8 cellular contexts compared by ENCODE assay signal in genomic region chr4:103075435-103075893, GRCh38. TPM values are rescaled to one million over a fixed set of nuclear protein-coding genes. Genes with fewer than 3 reads are reported as not detected.
DNase-seq lines count a peak whose midpoint lies in the region; ATAC-seq and TF ChIP-seq lines count a peak whose summit lies in the region.

No MANE protein-coding gene starts in this region.

- H3K4me1 ChIP-seq in HUES64 (ENCODE audit: insufficient read depth, low read length) (peaks cover 7% of the 10 kb centered on the region; the same call in 1 of the 2 replicates), thymus (ENCODE audit: control insufficient read depth, insufficient read depth, low read length) (no peaks in the 10 kb centered on the region), mucosa of descending colon (ENCODE audit: low read depth) (peaks cover 8% of the 10 kb centered on the region)

- no peaks in the 10 kb centered on the region for H3K9me3 Mint-ChIP-seq in activated T-cell treated with anti-CD3 and anti-CD28 coated beads, Interleukin-2, amount 50 U/mL, for 24 hours

- H3K27ac Mint-ChIP-seq in activated T-cell treated with anti-CD3 and anti-CD28 coated beads, Interleukin-2, amount 50 U/mL, for 24 hours, result peak overlapping the region; percentile 98

- peak overlapping the region; percentile 89; the same call in 1 of the 2 replicates for H3K9ac ChIP-seq in HUES64 (ENCODE audit: low read depth, low read length)

- H3K27me3 Mint-ChIP-seq in activated T-cell treated with anti-CD3 and anti-CD28 coated beads, Interleukin-2, amount 50 U/mL, for 24 hours, result no peaks in the 10 kb centered on the region

- TF ChIP-seq CTCF in kidney epithelial cell (IDR thresholded peaks at IDR 0.05; ENCODE audit: insufficient read depth, low read length, poor library complexity, severe bottlenecking) (no peak), mucosa of descending colon (IDR thresholded peaks at IDR 0.05) (no peak)

- 47% methylated on average over 4 of the region's 4 CpGs for WGBS in HUES64
- 36% methylated on average over 4 of the region's 4 CpGs for WGBS in thymus

- ATAC-seq in GM21526 (IDR thresholded peaks at IDR 0.05; ENCODE audit: low FRiP score, unreplicated experiment) (no peak), mucosa of descending colon (no peak)

- no peak for DNase-seq in activated T-cell treated with anti-CD3 and anti-CD28 coated beads, Interleukin-2, amount 50 U/mL, for 24 hours
- no peak for DNase-seq in activated T-cell treated with anti-CD3 and anti-CD28 coated beads, Interleukin-2, amount 50 U/mL, for 1 hour
- DNase-seq in amniotic epithelial cell (ENCODE audit: low read depth), result peak; percentile 34
- no peak for DNase-seq in kidney epithelial cell (ENCODE audit: low read depth)
- DNase-seq in mucosa of descending colon, result no peak

- peaks cover 53% of the 10 kb centered on the region for H3K4me1 Mint-ChIP-seq in activated T-cell treated with anti-CD3 and anti-CD28 coated beads, Interleukin-2, amount 50 U/mL, for 24 hours (ENCODE audit: low read depth)

- no peaks in the 10 kb centered on the region for H3K9me3 ChIP-seq in HUES64 (ENCODE audit: insufficient read depth, low read depth, low read length)
- no peaks in the 10 kb centered on the region for H3K9me3 ChIP-seq in thymus (ENCODE audit: control insufficient read depth)
- H3K9me3 ChIP-seq in mucosa of descending colon, result no peaks in the 10 kb centered on the region

- H3K27me3 ChIP-seq in HUES64 (ENCODE audit: insufficient read depth, low read length) (peaks cover 40% of the 10 kb centered on the region), kidney epithelial cell (ENCODE audit: control insufficient read depth, insufficient read depth, low read length) (no peaks in the 10 kb centered on the region), thymus (ENCODE audit: control insufficient read depth, insufficient read depth) (no peaks in the 10 kb centered on the region)

- H3K36me3 ChIP-seq in HUES64 (ENCODE audit: insufficient read depth, low read length) (no peaks in the 10 kb centered on the region), kidney epithelial cell (ENCODE audit: control insufficient read depth, insufficient read depth, low read length) (no peaks in the 10 kb centered on the region), thymus (ENCODE audit: control insufficient read depth, insufficient read depth) (no peaks in the 10 kb centered on the region), mucosa of descending colon (ENCODE audit: low read depth) (no peaks in the 10 kb centered on the region)

- H3K4me3 ChIP-seq in HUES64 (ENCODE audit: low read length) (peak overlapping the region; percentile 77), kidney epithelial cell (ENCODE audit: low read depth, low read length) (peak overlapping the region; percentile 86), thymus (ENCODE audit: low read length) (peak overlapping the region; percentile 62), mucosa of descending colon (no peak overlapping the region)

- peak overlapping the region; percentile 97 for H3K4me3 Mint-ChIP-seq in activated T-cell treated with anti-CD3 and anti-CD28 coated beads, Interleukin-2, amount 50 U/mL, for 24 hours

- no peak overlapping the region for H3K27ac ChIP-seq in HUES64 (ENCODE audit: low read depth, low read length)
- no peak overlapping the region for H3K27ac ChIP-seq in thymus (ENCODE audit: low read depth)

- intact Hi-C loops in mucosa of descending colon (cut with DNase I, micrococcal nuclease), result no loop called here

- peaks cover 48% of the 10 kb centered on the region for H3K36me3 Mint-ChIP-seq in activated T-cell treated with anti-CD3 and anti-CD28 coated beads, Interleukin-2, amount 50 U/mL, for 24 hours (ENCODE audit: low read depth)

RNA-seq across cellular contexts. Expression of gene SLC9B2, which starts 1.1 kb away (rescaled TPM):
- polyA plus RNA-seq in HUES64 (2013, experiment 1 of 2), result 3.5 TPM
- 6.4 TPM for polyA plus RNA-seq in HUES64 (2013, experiment 2 of 2)
- total RNA-seq in kidney epithelial cell (11.8 and 19.4 TPM in 2 replicates), mucosa of descending colon (1 to 10 TPM in 2 of 3 donors, under 1 TPM in 1; 0.84 to 9.7 (median 2.9) TPM)
- polyA plus RNA-seq in thymus, result 4.7 TPM

RNA-seq across cellular contexts. Expression of gene BDH2, which starts 24.2 kb away (rescaled TPM):
- 49.0 TPM for polyA plus RNA-seq in HUES64 (2013, experiment 1 of 2)
- polyA plus RNA-seq in HUES64 (2013, experiment 2 of 2), result 46.6 TPM
- total RNA-seq in kidney epithelial cell, result 43.3 and 44.5 TPM in 2 replicates
- 81.6 TPM for polyA plus RNA-seq in thymus
- 10 to 100 TPM; 27.1 to 35.1 (median 31.2) TPM for total RNA-seq in mucosa of descending colon

RNA-seq across cellular contexts. Expression of gene SLC9B1, which starts 56.0 kb away (rescaled TPM):
- polyA plus RNA-seq in HUES64 (2013, experiment 1 of 2), result 0.50 TPM
- polyA plus RNA-seq in HUES64 (2013, experiment 2 of 2), result 0.51 TPM
- total RNA-seq in kidney epithelial cell (0.21 and 4.2 TPM in 2 replicates), mucosa of descending colon (1 to 10 TPM in 1 of 3 donors, under 1 TPM in 1, not detected in 1; 0.65 to 1.4 TPM)
- 2.4 TPM for polyA plus RNA-seq in thymus
